Comparison of ENCODE assay signal across 1 cellular context in the genomic region with DNA sequence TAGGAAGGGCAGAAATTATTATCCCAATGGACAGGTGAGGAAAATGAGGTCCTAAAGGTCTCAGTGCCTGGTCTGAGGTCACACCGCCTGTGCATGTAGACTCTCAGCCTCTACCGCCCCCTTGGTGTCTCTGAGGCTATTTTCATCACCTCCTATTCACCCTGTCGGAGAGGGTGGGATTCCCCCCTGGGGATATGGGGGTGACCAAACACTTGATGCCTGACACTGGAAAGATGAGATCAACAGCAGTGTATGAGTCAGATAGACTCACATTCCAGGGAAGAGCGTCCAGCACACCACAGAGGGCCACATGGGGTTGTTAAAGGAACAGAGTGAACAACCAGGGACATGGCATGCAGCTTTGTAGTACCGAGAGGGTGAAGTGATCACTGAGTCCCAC.
TF ChIP-seq lines count a peak whose summit lies in the region.

No MANE protein-coding gene starts in this region.

TF ChIP-seq in H1, 55 proteins besides CTCF, POLR2A, EP300 and RAD21:
- no peak for TF ChIP-seq CEBPB (IDR thresholded peaks at IDR 0.05; ENCODE audit: low read depth, low read length)
- TF ChIP-seq EZH2 (IDR thresholded peaks at IDR 0.05; ENCODE audit: low read depth, low read length, severe bottlenecking), result no peak
- TF ChIP-seq SP2 (IDR thresholded peaks at IDR 0.05; ENCODE audit: low read length), result no peak
- TF ChIP-seq SUZ12 (IDR thresholded peaks at IDR 0.05; ENCODE audit: low read length), result no peak
- no peak for TF ChIP-seq RBBP5 (IDR thresholded peaks at IDR 0.05; ENCODE audit: borderline replicate concordance, low read depth, low read length)
TF ChIP-seq in H1: peak in this region for 0.
